Comparison of ENCODE assay signal across 11 cellular contexts in the genomic region with DNA sequence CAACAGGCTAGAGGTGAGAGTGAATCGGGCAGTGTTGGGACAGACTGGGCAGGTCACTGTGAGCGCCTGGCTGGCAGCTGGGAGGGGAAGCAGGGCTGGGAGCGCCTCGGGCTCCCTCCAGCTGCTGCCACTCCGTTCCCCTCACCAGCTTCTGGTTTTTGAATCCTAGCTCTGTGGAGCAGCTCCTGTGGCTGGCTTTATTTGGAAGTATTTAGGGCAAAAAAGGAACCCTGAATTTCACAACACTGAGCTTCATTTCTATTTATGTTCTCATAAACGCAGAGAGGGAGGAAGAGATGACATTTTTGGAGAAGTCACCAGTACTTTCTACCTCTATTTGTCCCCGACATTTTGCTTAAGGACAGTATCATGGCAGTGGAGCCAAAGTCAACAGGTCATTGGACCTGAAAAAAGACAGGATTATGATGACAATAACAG.
DNase-seq lines count a peak whose midpoint lies in the region; ATAC-seq and TF ChIP-seq lines count a peak whose summit lies in the region.
"Had no signal": no experiment of that assay in that cellular context is flagged by ENCODE, and none has a peak within 500 bp of the region (broad histone marks: within the 10 kb centered on the region; RNA-seq: fewer than 3 reads in every experiment).

No MANE protein-coding gene starts in this region.

- WGBS in lung, 2 donors: 18 to 42% methylated on average over 7 of the region's 7 CpGs
- 41 to 44% methylated on average over 7 of the region's 7 CpGs for WGBS in tibial nerve, 2 donors

- DNase-seq in NCI-H1694 treated with DMSO at 0.1 percent for 48 hours (lab: John Stamatoyannopoulos, UW) (peak; percentile 30), NCI-H1694 (lab: John Stamatoyannopoulos, UW) (no peak), dermis blood vessel endothelial cell (peak; percentile 26), lung (ENCODE audit: low spot score) (peak; percentile 41), tibial nerve (ENCODE audit: low spot score in 2 of 2) (no peak), hippocampal formation (lab: John Stamatoyannopoulos, UW) (no peak), NCI-H2227 treated with DMSO at 0.1 percent for 48 hours (lab: John Stamatoyannopoulos, UW) (no peak)
- DNase-seq: activated CD4-positive, alpha-beta T cell treated with anti-CD3 and anti-CD28 coated beads for 36 hours; amniotic stem cell had no signal

- no peaks in the 10 kb centered on the region for H3K36me3 ChIP-seq in lung (ENCODE audit: control insufficient read depth in 2 of 2, insufficient read depth in 2 of 2, low read length in 2 of 2)
- no peaks in the 10 kb centered on the region for H3K36me3 ChIP-seq in tibial nerve

- TF ChIP-seq POLR2A in tibial nerve (IDR thresholded peaks at IDR 0.05): no peak

- ATAC-seq in lung (ENCODE audit: insufficient read depth, low FRiP score): peak; percentile 42
- ATAC-seq in GM21367 (IDR thresholded peaks at IDR 0.05; ENCODE audit: unreplicated experiment): no peak
- ATAC-seq: activated CD4-positive, alpha-beta T cell treated with anti-CD3 and anti-CD28 coated beads for 36 hours; stimulated activated effector memory CD8-positive, alpha-beta T cell treated with anti-CD3 and anti-CD28 coated beads, Interleukin-12 subunit alpha, Interleukin-12 subunit beta, amount 100 ng/mL, for 72 hours had no signal

- no peak overlapping the region for H3K4me3 ChIP-seq in lung
- H3K4me3 ChIP-seq in tibial nerve: no peak overlapping the region

- peak overlapping the region; percentile 17 to 86 for H3K27ac ChIP-seq in lung (ENCODE audit: low read depth in 1 of 2, low read length in 1 of 2)
- peak overlapping the region; percentile 30 to 84 (median 68) for H3K27ac ChIP-seq in tibial nerve

- no peaks in the 10 kb centered on the region for H3K27me3 ChIP-seq in lung (ENCODE audit: control insufficient read depth, insufficient read depth)
- H3K27me3 ChIP-seq in tibial nerve: peaks cover 0 to 6% of the 10 kb centered on the region in 2 donors

- TF ChIP-seq CTCF in lung (IDR thresholded peaks at IDR 0.05; ENCODE audit: control extremely low read depth, extremely low read depth) (no peak), tibial nerve (IDR thresholded peaks at IDR 0.05) (no peak)

- H3K4me1 ChIP-seq in lung (ENCODE audit: control insufficient read depth in 2 of 2, insufficient read depth in 2 of 2, low read length in 2 of 2) (peaks cover 8 to 32% of the 10 kb centered on the region in 2 donors), tibial nerve (peaks cover 0 to 60% (median 37%) of the 10 kb centered on the region in 4 donors)

- peak in 1 of 2 donors; percentile 64 for TF ChIP-seq EP300 in tibial nerve (IDR thresholded peaks at IDR 0.05)

- H3K9me3 ChIP-seq in lung (ENCODE audit: control insufficient read depth in 2 of 2, insufficient read depth in 1 of 2, low read length in 1 of 2) (no peaks in the 10 kb centered on the region), tibial nerve (no peaks in the 10 kb centered on the region)

Comparison
In these comparisons a context has a peak if more than half of its experiments do, and no peak if none do; other contexts are left out.
1. DNase-seq: peak in NCI-H1694 treated with DMSO at 0.1 percent for 48 hours (single experiment), dermis blood vessel endothelial cell (single experiment) and lung (single experiment); none in NCI-H1694 (single experiment), tibial nerve (0 of 2), hippocampal formation (0 of 2) and NCI-H2227 treated with DMSO at 0.1 percent for 48 hours (single experiment).